Comparison of ENCODE assay signal across 8 cellular contexts in genomic region chr19:17424743-17425365, GRCh38. TPM values are rescaled to one million over a fixed set of nuclear protein-coding genes. Genes with fewer than 3 reads are reported as not detected.
A peak's percentile ranks its signal among the peaks of the same experiment; 100 is the strongest.
DNase-seq lines count a peak whose midpoint lies in the region; ATAC-seq and TF ChIP-seq lines count a peak whose summit lies in the region.

No MANE protein-coding gene starts in this region.

- peak; percentile 52 for DNase-seq in Right ventricle myocardium superior
- no peak for DNase-seq in right atrium auricular region (ENCODE audit: low spot score)
- peak; percentile 77 for DNase-seq in NCI-H82 treated with DMSO at 0.1 percent for 48 hours (lab: John Stamatoyannopoulos, UW; ENCODE audit: unreplicated experiment)
- DNase-seq in cardiac fibroblast (ENCODE audit: low read depth in 2 of 2): peak; percentile 36 to 64
- no peak for DNase-seq in memory B cell (ENCODE audit: low spot score in 2 of 2)
- no peak for DNase-seq in medulla oblongata (ENCODE audit: extremely low spot score)
- no peak for DNase-seq in NOMO-1 treated with dmso at 0.1 percent for 144 hours (lab: John Stamatoyannopoulos, UW; ENCODE audit: unreplicated experiment)

- H3K9me3 Mint-ChIP-seq in memory B cell: no peaks in the 10 kb centered on the region

- H3K4me3 ChIP-seq in right atrium auricular region (no peak overlapping the region), cardiac fibroblast (replicated peaks in 1 of 2; ENCODE audit: low read depth in 2 of 2, low read length in 2 of 2) (no peak overlapping the region)

- no peaks in the 10 kb centered on the region for H3K27me3 Mint-ChIP-seq in memory B cell

- H3K4me1 ChIP-seq in right atrium auricular region: peaks cover 0 to 19% of the 10 kb centered on the region in 2 donors

- no peak overlapping the region for H3K27ac Mint-ChIP-seq in memory B cell

- peaks cover 4% of the 10 kb centered on the region for H3K4me1 Mint-ChIP-seq in memory B cell

- intact Hi-C loops in Right ventricle myocardium superior (cut with DNase I): no loop called here

- H3K27ac ChIP-seq in right atrium auricular region: no peak overlapping the region

- H3K36me3 ChIP-seq in right atrium auricular region: no peaks in the 10 kb centered on the region

- no peak overlapping the region for H3K4me3 Mint-ChIP-seq in memory B cell

- ATAC-seq in Right ventricle myocardium superior (ENCODE audit: poor library complexity): no peak
- ATAC-seq in memory B cell (ENCODE audit: low read depth): peak; percentile 46
- no peak for ATAC-seq in GM21360 (IDR thresholded peaks at IDR 0.05; ENCODE audit: unreplicated experiment)

- H3K9me3 ChIP-seq in right atrium auricular region: no peaks in the 10 kb centered on the region

- H3K27me3 ChIP-seq in right atrium auricular region: no peaks in the 10 kb centered on the region

- TF ChIP-seq CTCF in right atrium auricular region (IDR thresholded peaks at IDR 0.05): peak in 1 of 2 donors; percentile 57
- TF ChIP-seq CTCF in cardiac fibroblast (IDR thresholded peaks at IDR 0.05; ENCODE audit: low read depth, low read length): peak; percentile 59

- peaks cover 6% of the 10 kb centered on the region for H3K36me3 Mint-ChIP-seq in memory B cell

RNA-seq across cellular contexts. Expression of gene MVB12A, which starts 5.0 kb away (rescaled TPM):
- total RNA-seq in Right ventricle myocardium superior (20.3 TPM), right atrium auricular region (10 to 100 TPM; 24.8 to 39.0 TPM)

RNA-seq across cellular contexts. Expression of gene BST2, which starts 19.4 kb away (rescaled TPM):
- total RNA-seq in Right ventricle myocardium superior (46.5 TPM), right atrium auricular region (10 to 100 TPM; 32.1 to 35.3 TPM)

RNA-seq across cellular contexts. Expression of gene TMEM221, which starts 23.6 kb away (rescaled TPM):
- total RNA-seq in Right ventricle myocardium superior (0.11 TPM), right atrium auricular region (under 1 TPM; 0.30 to 0.51 TPM)

RNA-seq across cellular contexts. Expression of gene CCDC194, which starts 30.9 kb away (rescaled TPM):
- not detected for total RNA-seq in Right ventricle myocardium superior
- not detected for total RNA-seq in right atrium auricular region

RNA-seq across cellular contexts. Expression of gene NXNL1, which starts 35.9 kb away (rescaled TPM):
- total RNA-seq in Right ventricle myocardium superior: 0.24 TPM
- not detected for total RNA-seq in right atrium auricular region

Comparison
In these comparisons a context has a peak if more than half of its experiments do, and no peak if none do; other contexts are left out.
1. DNase-seq: peak in Right ventricle myocardium superior (single experiment), NCI-H82 treated with DMSO at 0.1 percent for 48 hours (single experiment) and cardiac fibroblast (2 of 2); none in right atrium auricular region (single experiment), memory B cell (0 of 2), medulla oblongata (single experiment) and NOMO-1 treated with dmso at 0.1 percent for 144 hours (single experiment).